ENCODE assay signal across 2 cellular contexts in the genomic region with DNA sequence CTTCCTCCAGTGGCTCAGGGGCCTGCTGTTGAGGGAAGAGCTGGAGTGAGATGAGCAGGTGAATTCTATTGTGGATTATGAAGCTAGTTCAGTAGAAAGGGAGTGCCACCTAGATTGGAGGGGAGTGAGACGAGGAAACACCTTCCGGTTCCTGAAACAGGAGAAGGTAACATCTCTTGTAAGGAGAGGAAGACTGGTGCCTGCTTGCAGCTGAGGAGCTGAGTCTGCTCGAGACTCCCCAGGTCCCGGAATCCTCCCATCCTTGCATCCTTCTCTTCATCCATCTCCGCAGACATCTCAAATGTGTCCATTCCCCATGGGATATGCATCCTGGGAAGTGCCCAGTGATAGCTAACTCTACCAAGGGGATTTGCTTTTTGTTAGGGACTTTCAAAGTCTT.
A peak's percentile ranks its signal among the peaks of the same experiment; 100 is the strongest.
TF ChIP-seq lines count a peak whose summit lies in the region.

No MANE protein-coding gene starts in this region.

TF ChIP-seq in HepG2, 621 proteins besides CTCF, POLR2A, EP300 and RAD21:
- TF ChIP-seq DPF2 (CRISPR knock-in tag; IDR thresholded peaks at IDR 0.05; ENCODE audit: borderline replicate concordance, low read depth) (no peak), CREB3 (CRISPR knock-in tag; IDR thresholded peaks at IDR 0.05) (no peak), ZSCAN30 (CRISPR knock-in tag; IDR thresholded peaks at IDR 0.05) (peak; percentile 56; the same call in 1 of the 2 replicates), PITX1 (CRISPR knock-in tag; IDR thresholded peaks at IDR 0.05) (0 out of 2 replicates have a peak, but pooled peaks have one; percentile 24), KLF9 (CRISPR knock-in tag; IDR thresholded peaks at IDR 0.05; ENCODE audit: low read depth) (no peak), ELF1 (CRISPR knock-in tag; IDR thresholded peaks at IDR 0.05) (no peak), ZNF501 (CRISPR knock-in tag; IDR thresholded peaks at IDR 0.05) (0 out of 2 replicates have a peak, but pooled peaks have one; percentile 11), XRCC5 (optimal IDR thresholded peaks at IDR 0.05; ENCODE audit: low read length) (no peak)
- TF ChIP-seq, protein P1, sequence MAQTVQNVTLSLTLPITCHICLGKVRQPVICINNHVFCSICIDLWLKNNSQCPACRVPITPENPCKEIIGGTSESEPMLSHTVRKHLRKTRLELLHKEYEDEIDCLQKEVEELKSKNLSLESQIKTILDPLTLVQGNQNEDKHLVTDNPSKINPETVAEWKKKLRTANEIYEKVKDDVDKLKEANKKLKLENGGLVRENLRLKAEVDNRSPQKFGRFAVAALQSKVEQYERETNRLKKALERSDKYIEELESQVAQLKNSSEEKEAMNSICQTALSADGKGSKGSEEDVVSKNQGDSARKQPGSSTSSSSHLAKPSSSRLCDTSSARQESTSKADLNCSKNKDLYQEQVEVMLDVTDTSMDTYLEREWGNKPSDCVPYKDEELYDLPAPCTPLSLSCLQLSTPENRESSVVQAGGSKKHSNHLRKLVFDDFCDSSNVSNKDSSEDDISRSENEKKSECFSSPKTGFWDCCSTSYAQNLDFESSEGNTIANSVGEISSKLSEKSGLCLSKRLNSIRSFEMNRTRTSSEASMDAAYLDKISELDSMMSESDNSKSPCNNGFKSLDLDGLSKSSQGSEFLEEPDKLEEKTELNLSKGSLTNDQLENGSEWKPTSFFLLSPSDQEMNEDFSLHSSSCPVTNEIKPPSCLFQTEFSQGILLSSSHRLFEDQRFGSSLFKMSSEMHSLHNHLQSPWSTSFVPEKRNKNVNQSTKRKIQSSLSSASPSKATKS (CRISPR knock-in tag; IDR thresholded peaks at IDR 0.05): 0 out of 2 replicates have a peak, but pooled peaks have one; percentile 56
- TF ChIP-seq, protein P2, sequence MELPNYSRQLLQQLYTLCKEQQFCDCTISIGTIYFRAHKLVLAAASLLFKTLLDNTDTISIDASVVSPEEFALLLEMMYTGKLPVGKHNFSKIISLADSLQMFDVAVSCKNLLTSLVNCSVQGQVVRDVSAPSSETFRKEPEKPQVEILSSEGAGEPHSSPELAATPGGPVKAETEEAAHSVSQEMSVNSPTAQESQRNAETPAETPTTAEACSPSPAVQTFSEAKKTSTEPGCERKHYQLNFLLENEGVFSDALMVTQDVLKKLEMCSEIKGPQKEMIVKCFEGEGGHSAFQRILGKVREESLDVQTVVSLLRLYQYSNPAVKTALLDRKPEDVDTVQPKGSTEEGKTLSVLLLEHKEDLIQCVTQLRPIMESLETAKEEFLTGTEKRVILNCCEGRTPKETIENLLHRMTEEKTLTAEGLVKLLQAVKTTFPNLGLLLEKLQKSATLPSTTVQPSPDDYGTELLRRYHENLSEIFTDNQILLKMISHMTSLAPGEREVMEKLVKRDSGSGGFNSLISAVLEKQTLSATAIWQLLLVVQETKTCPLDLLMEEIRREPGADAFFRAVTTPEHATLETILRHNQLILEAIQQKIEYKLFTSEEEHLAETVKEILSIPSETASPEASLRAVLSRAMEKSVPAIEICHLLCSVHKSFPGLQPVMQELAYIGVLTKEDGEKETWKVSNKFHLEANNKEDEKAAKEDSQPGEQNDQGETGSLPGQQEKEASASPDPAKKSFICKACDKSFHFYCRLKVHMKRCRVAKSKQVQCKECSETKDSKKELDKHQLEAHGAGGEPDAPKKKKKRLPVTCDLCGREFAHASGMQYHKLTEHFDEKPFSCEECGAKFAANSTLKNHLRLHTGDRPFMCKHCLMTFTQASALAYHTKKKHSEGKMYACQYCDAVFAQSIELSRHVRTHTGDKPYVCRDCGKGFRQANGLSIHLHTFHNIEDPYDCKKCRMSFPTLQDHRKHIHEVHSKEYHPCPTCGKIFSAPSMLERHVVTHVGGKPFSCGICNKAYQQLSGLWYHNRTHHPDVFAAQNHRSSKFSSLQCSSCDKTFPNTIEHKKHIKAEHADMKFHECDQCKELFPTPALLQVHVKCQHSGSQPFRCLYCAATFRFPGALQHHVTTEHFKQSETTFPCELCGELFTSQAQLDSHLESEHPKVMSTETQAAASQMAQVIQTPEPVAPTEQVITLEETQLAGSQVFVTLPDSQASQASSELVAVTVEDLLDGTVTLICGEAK (IDR thresholded peaks at IDR 0.05): no peak
- TF ChIP-seq, protein P2 (CRISPR knock-in tag; IDR thresholded peaks at IDR 0.05): peak; percentile 78

TF ChIP-seq in H1, 55 proteins besides CTCF, POLR2A, EP300 and RAD21:
- no peak for TF ChIP-seq POLR2AphosphoS5 (IDR thresholded peaks at IDR 0.05; ENCODE audit: low read depth, low read length)
